Comparison of ENCODE assay signal across 8 cellular contexts in genomic region chr2:214809751-214810564, GRCh38. TPM values are rescaled to one million over a fixed set of nuclear protein-coding genes. Genes with fewer than 3 reads are reported as not detected.
DNase-seq lines count a peak whose midpoint lies in the region; ATAC-seq and TF ChIP-seq lines count a peak whose summit lies in the region.

No MANE protein-coding gene starts in this region.

- H3K4me1 Mint-ChIP-seq in WTC11, result peaks cover 53% of the 10 kb centered on the region

- ATAC-seq in GM18907 (IDR thresholded peaks at IDR 0.05; ENCODE audit: unreplicated experiment), result peak; percentile 87
- ATAC-seq in HG03139 (IDR thresholded peaks at IDR 0.05; ENCODE audit: unreplicated experiment), result peak; percentile 83
- peak; percentile 93 for ATAC-seq in WTC11

- peak overlapping the region; percentile 70 for H3K27ac ChIP-seq in caudate nucleus (ENCODE audit: low read depth, low read length)

- TF ChIP-seq CTCF in WTC11 (IDR thresholded peaks at IDR 0.05), result no peak

- no peaks in the 10 kb centered on the region; the same call in 1 of the 2 replicates for H3K36me3 Mint-ChIP-seq in WTC11

- POLR2A ChIA-PET in WTC11 (lab: Charles Lee), result interaction anchor here (0.7 to 1.5 kb wide), 2 partner anchors 21 to 1660 kb away, joined by 3 read pairs; no protein-coding TSS in a partner anchor

- H3K27me3 Mint-ChIP-seq in WTC11 (ENCODE audit: low read depth), result peaks cover 6% of the 10 kb centered on the region

- peak overlapping the region; percentile 93 for H3K27ac Mint-ChIP-seq in WTC11

- CTCF ChIA-PET in WTC11 (lab: Charles Lee), result interaction anchor here (4.2 kb wide), 1 partner anchor 21 kb away, joined by 21 read pairs; no protein-coding TSS in a partner anchor

- peak; percentile 99 for DNase-seq in AG08395 (ENCODE audit: low spot score)
- peak; percentile 99 for DNase-seq in NCI-H2227 treated with DMSO at 0.1 percent for 48 hours (lab: John Stamatoyannopoulos, UW)
- DNase-seq in WTC11 (ENCODE audit: low spot score), result peak; percentile 100
- DNase-seq in caudate nucleus (lab: John Stamatoyannopoulos, UW), result peak; percentile 38 to 99 (median 94)
- peak; percentile 98 for DNase-seq in iris pigment epithelial cell (ENCODE audit: low read depth)
- DNase-seq in stimulated activated CD4-positive, alpha-beta T cell treated with anti-CD3 and anti-CD28 coated beads, Interleukin-12 subunit alpha, Interleukin-12 subunit beta, amount 100 ng/mL, for 24 hours (ENCODE audit: low read depth in 2 of 2), result peak; percentile 97 to 100

- no peaks in the 10 kb centered on the region for H3K9me3 Mint-ChIP-seq in WTC11

- peak overlapping the region; percentile 72 for H3K4me3 Mint-ChIP-seq in WTC11

TF ChIP-seq in WTC11, 78 proteins besides CTCF, POLR2A, EP300 and RAD21:
- 0 out of 2 replicates have a peak, but pooled peaks have one; percentile 43 for TF ChIP-seq NFE2L1 (CRISPR knock-in tag; IDR thresholded peaks at IDR 0.05)
- TF ChIP-seq FOXK1 (CRISPR knock-in tag; IDR thresholded peaks at IDR 0.05), result peak; percentile 23; the same call in 1 of the 2 replicates
- TF ChIP-seq SP1 (CRISPR knock-in tag; conservative IDR thresholded peaks at IDR 0.05), result peak; percentile 84; the same call in 1 of the 2 replicates
- no peak for TF ChIP-seq ZNF532 (CRISPR knock-in tag; IDR thresholded peaks at IDR 0.05; ENCODE audit: borderline replicate concordance)
- 0 out of 2 replicates have a peak, but pooled peaks have one; percentile 69 for TF ChIP-seq CBFB (CRISPR knock-in tag; IDR thresholded peaks at IDR 0.05; ENCODE audit: low read depth)
- TF ChIP-seq MAX (CRISPR knock-in tag; IDR thresholded peaks at IDR 0.05), result peak; percentile 80; the same call in 1 of the 2 replicates
- peak; percentile 63; the same call in 1 of the 2 replicates for TF ChIP-seq AFF4 (CRISPR knock-in tag; IDR thresholded peaks at IDR 0.05; ENCODE audit: borderline replicate concordance)
- TF ChIP-seq ZNF281 (CRISPR knock-in tag; IDR thresholded peaks at IDR 0.05), result no peak
- TF ChIP-seq TEAD1 (CRISPR knock-in tag; IDR thresholded peaks at IDR 0.05), result 0 out of 2 replicates have a peak, but pooled peaks have one; percentile 16
- TF ChIP-seq ZNF232 (CRISPR knock-in tag; IDR thresholded peaks at IDR 0.05), result 0 out of 2 replicates have a peak, but pooled peaks have one; percentile 28
- TF ChIP-seq GABPB1 (CRISPR knock-in tag; IDR thresholded peaks at IDR 0.05), result peak; percentile 43; the same call in 1 of the 2 replicates
- TF ChIP-seq USF2 (CRISPR knock-in tag; IDR thresholded peaks at IDR 0.05), result 0 out of 2 replicates have a peak, but pooled peaks have one; percentile 12
- TF ChIP-seq ZNF138 (CRISPR knock-in tag; conservative IDR thresholded peaks at IDR 0.05), result peak; percentile 53; the same call in 1 of the 2 replicates
- no peak for TF ChIP-seq SOX15 (CRISPR knock-in tag; IDR thresholded peaks at IDR 0.05)
TF ChIP-seq in WTC11: peak in this region for 11.

RNA-seq across cellular contexts. Expression of gene BARD1, which starts 0.5 kb away (rescaled TPM):
- 34.0 to 39.6 TPM (median 34.4 TPM) in 3 replicates for total RNA-seq in WTC11 (2021)

Comparison
In these comparisons a context has a peak if more than half of its experiments do, and no peak if none do; other contexts are left out.
1. Peak in every context shown above with its lines: DNase-seq, ATAC-seq and H3K27ac ChIP-seq.